14 cellular contexts compared by ENCODE assay signal in genomic region chr11:123382555-123383074, GRCh38. TPM values are rescaled to one million over a fixed set of nuclear protein-coding genes. Genes with fewer than 3 reads are reported as not detected.
DNase-seq lines count a peak whose midpoint lies in the region; ATAC-seq and TF ChIP-seq lines count a peak whose summit lies in the region.
"Had no signal": no experiment of that assay in that cellular context is flagged by ENCODE, and none has a peak within 500 bp of the region (broad histone marks: within the 10 kb centered on the region; RNA-seq: fewer than 3 reads in every experiment).

No MANE protein-coding gene starts in this region.

- POLR2A ChIA-PET in activated CD4-positive, alpha-beta memory T cell treated with anti-CD3 and anti-CD28 coated beads for 36 hours (lab: Charles Lee), result interaction anchor here (0.8 to 3.7 kb wide), 9 partner anchors 14 to 80 kb away, joined by 3 to 43 read pairs (median 8); no protein-coding TSS in a partner anchor

- no peak overlapping the region for H3K4me3 Mint-ChIP-seq in activated CD4-positive, alpha-beta memory T cell treated with anti-CD3 and anti-CD28 coated beads for 36 hours
- no peak overlapping the region for H3K4me3 Mint-ChIP-seq in osteocyte (ENCODE audit: unreplicated experiment)
- H3K4me3 Mint-ChIP-seq: naive thymus-derived CD8-positive, alpha-beta T cell; stimulated activated memory B cell treated with anti-CD40 and anti-IgM and Interleukin-4, amounts not matched to agents 10 μg/mL and 1 μg/mL and 100 μg/mL, for 72 hours had no signal

- CTCF ChIA-PET in activated CD4-positive, alpha-beta memory T cell treated with anti-CD3 and anti-CD28 coated beads for 36 hours (lab: Charles Lee), result interaction anchor here (0.6 to 4.4 kb wide), 11 partner anchors 10 to 122 kb away, joined by 3 to 54 read pairs (median 4); no protein-coding TSS in a partner anchor

- no peaks in the 10 kb centered on the region for H3K9me3 Mint-ChIP-seq in activated CD4-positive, alpha-beta memory T cell treated with anti-CD3 and anti-CD28 coated beads for 36 hours
- no peaks in the 10 kb centered on the region for H3K9me3 Mint-ChIP-seq in osteocyte (ENCODE audit: unreplicated experiment)
- H3K9me3 Mint-ChIP-seq: naive thymus-derived CD8-positive, alpha-beta T cell; stimulated activated memory B cell treated with anti-CD40 and anti-IgM and Interleukin-4, amounts not matched to agents 10 μg/mL and 1 μg/mL and 100 μg/mL, for 72 hours had no signal

- peak overlapping the region; percentile 5; the same call in 1 of the 2 replicates for H3K4me3 ChIP-seq in GM06990 (replicated peaks; ENCODE audit: low read depth, low read length)
- H3K4me3 ChIP-seq: dorsolateral prefrontal cortex had no signal

- TF ChIP-seq CTCF in GM06990 (IDR thresholded peaks at IDR 0.05; ENCODE audit: insufficient read depth, low read length, poor library complexity, severe bottlenecking) (no peak), osteocyte (IDR thresholded peaks at IDR 0.05) (no peak)

- no peak overlapping the region for H3K27ac Mint-ChIP-seq in activated CD4-positive, alpha-beta memory T cell treated with anti-CD3 and anti-CD28 coated beads for 36 hours
- no peak overlapping the region for H3K27ac Mint-ChIP-seq in osteocyte (ENCODE audit: unreplicated experiment)
- H3K27ac Mint-ChIP-seq: naive thymus-derived CD8-positive, alpha-beta T cell; stimulated activated memory B cell treated with anti-CD40 and anti-IgM and Interleukin-4, amounts not matched to agents 10 μg/mL and 1 μg/mL and 100 μg/mL, for 72 hours had no signal

- H3K36me3 ChIP-seq in GM06990 (ENCODE audit: control insufficient read depth, insufficient read depth, low read length), result no peaks in the 10 kb centered on the region

- DNase-seq in GM06990 (ENCODE audit: extremely low read depth, insufficient read length), result peak; percentile 37
- peak; percentile 35 for DNase-seq in activated CD4-positive, alpha-beta memory T cell treated with anti-CD3 and anti-CD28 coated beads for 36 hours
- no peak for DNase-seq in kidney glomerular epithelial cell (lab: John Stamatoyannopoulos, UW)
- DNase-seq in osteocyte (ENCODE audit: extremely low spot score, unreplicated experiment), result no peak
- DNase-seq: DMS153; dorsolateral prefrontal cortex; H7; naive thymus-derived CD8-positive, alpha-beta T cell had no signal

- no peaks in the 10 kb centered on the region for H3K27me3 ChIP-seq in GM06990 (replicated peaks; ENCODE audit: control insufficient read depth, insufficient read depth, low read length)
- H3K27me3 ChIP-seq: dorsolateral prefrontal cortex had no signal

- intact Hi-C loops in activated CD4-positive, alpha-beta memory T cell treated with anti-CD3 and anti-CD28 coated beads for 36 hours (cut with micrococcal nuclease), result loop anchor here (1.0 to 5.0 kb wide), 9 partner anchors 8 to 320 kb away; partner anchors contain the start of gene HSPA8

- H3K36me3 Mint-ChIP-seq in activated CD4-positive, alpha-beta memory T cell treated with anti-CD3 and anti-CD28 coated beads for 36 hours, result no peaks in the 10 kb centered on the region
- no peaks in the 10 kb centered on the region for H3K36me3 Mint-ChIP-seq in osteocyte (ENCODE audit: unreplicated experiment)
- H3K36me3 Mint-ChIP-seq: naive thymus-derived CD8-positive, alpha-beta T cell; stimulated activated memory B cell treated with anti-CD40 and anti-IgM and Interleukin-4, amounts not matched to agents 10 μg/mL and 1 μg/mL and 100 μg/mL, for 72 hours had no signal

- H3K27me3 Mint-ChIP-seq in activated CD4-positive, alpha-beta memory T cell treated with anti-CD3 and anti-CD28 coated beads for 36 hours, result no peaks in the 10 kb centered on the region
- peaks cover 26% of the 10 kb centered on the region for H3K27me3 Mint-ChIP-seq in osteocyte (ENCODE audit: unreplicated experiment)
- H3K27me3 Mint-ChIP-seq: stimulated activated memory B cell treated with anti-CD40 and anti-IgM and Interleukin-4, amounts not matched to agents 10 μg/mL and 1 μg/mL and 100 μg/mL, for 72 hours had no signal

- peaks cover 19% of the 10 kb centered on the region for H3K4me1 Mint-ChIP-seq in activated CD4-positive, alpha-beta memory T cell treated with anti-CD3 and anti-CD28 coated beads for 36 hours (ENCODE audit: low read depth)
- no peaks in the 10 kb centered on the region for H3K4me1 Mint-ChIP-seq in osteocyte (ENCODE audit: unreplicated experiment)

- ATAC-seq in GM18909 (IDR thresholded peaks at IDR 0.05; ENCODE audit: poor library complexity, unreplicated experiment) (peak; percentile 15), HG02884 (IDR thresholded peaks at IDR 0.05; ENCODE audit: unreplicated experiment) (peak; percentile 3), GM18858 (IDR thresholded peaks at IDR 0.05; ENCODE audit: unreplicated experiment) (no peak), GM19467 (IDR thresholded peaks at IDR 0.05; ENCODE audit: unreplicated experiment) (no peak)
- ATAC-seq: HepG2; naive thymus-derived CD8-positive, alpha-beta T cell had no signal

RNA-seq across cellular contexts. Expression of gene GRAMD1B, which starts 47.5 kb away (rescaled TPM):
- total RNA-seq in activated CD4-positive, alpha-beta memory T cell treated with anti-CD3 and anti-CD28 coated beads for 36 hours, result 10 to 100 TPM; 36.8 to 39.0 TPM
- 1.8 and 1.9 TPM in 2 replicates for total RNA-seq in osteocyte
- total RNA-seq: HepG2 had no signal

Comparison
In these comparisons a context has a peak if more than half of its experiments do, and no peak if none do; other contexts are left out.
1. DNase-seq: peak in GM06990 (single experiment) and activated CD4-positive, alpha-beta memory T cell treated with anti-CD3 and anti-CD28 coated beads for 36 hours (single experiment); none in kidney glomerular epithelial cell (single experiment) and osteocyte (single experiment).
2. ATAC-seq: peak in GM18909 (single experiment) and HG02884 (single experiment); none in GM18858 (single experiment) and GM19467 (single experiment).
3. RNA of gene GRAMD1B, which starts 47.5 kb away (total RNA-seq): 36.8 to 39.0 TPM in activated CD4-positive, alpha-beta memory T cell treated with anti-CD3 and anti-CD28 coated beads for 36 hours; 1.8 to 1.9 TPM in osteocyte; every median in the first group is over 10 times any median in the second.